ENCODE assay signal across 1 cellular context in the genomic region with DNA sequence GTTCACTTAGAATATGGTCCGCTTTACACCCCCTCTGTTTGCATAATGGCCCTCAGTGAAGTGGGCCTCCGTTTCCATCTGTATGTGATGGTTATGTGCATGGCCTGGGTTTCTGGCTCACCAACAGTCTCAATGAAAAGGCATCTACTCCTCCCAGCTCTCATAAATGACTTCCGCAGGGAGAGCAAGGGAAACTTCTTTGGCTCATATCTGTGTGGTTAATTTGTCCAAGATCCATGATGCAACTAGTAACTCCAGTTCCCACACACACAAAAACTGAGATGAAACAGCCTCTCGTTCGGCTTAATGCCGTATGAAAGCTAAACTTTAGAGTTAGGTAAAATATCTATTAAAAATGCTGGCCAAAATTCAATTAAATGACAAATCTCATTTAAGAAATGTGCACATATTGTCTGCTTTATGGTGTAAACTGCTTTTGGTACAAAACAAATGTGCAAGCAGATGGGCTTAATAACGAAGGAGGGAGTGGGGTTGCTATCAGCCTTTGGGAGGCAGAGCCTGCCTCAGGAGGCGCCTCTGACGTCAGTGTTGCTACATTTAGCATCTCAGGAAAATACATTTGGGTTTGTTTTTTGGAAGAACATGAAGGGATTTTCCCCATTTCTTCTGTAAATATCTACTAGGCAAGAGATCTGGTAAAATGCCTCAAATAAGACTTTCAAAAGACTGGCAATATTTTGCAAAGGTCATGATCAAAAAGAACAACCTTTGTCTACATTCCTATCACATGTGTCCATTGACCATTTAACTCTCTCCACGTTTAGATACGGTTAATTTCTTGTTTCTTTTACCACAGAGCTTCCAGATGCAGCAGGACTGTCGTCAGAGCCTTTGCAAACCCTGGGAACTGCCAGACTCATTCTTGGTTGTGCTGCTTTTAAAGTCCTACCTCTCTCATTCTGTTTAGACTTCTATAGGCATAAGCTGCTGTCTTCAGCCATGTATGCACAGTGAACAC.
TF ChIP-seq lines count a peak whose summit lies in the region.

No MANE protein-coding gene starts in this region.

TF ChIP-seq in SK-N-SH, 30 proteins besides CTCF, POLR2A, EP300 and RAD21:
- TF ChIP-seq GABPA (IDR thresholded peaks at IDR 0.05; ENCODE audit: low read depth) (no peak), TEAD4 (IDR thresholded peaks at IDR 0.05; ENCODE audit: borderline replicate concordance, insufficient read depth) (no peak), FOXM1 (IDR thresholded peaks at IDR 0.05; ENCODE audit: low read depth) (no peak), SIN3A (IDR thresholded peaks at IDR 0.05; ENCODE audit: borderline replicate concordance, low read depth, low read length) (no peak)
- TF ChIP-seq, protein P1, sequence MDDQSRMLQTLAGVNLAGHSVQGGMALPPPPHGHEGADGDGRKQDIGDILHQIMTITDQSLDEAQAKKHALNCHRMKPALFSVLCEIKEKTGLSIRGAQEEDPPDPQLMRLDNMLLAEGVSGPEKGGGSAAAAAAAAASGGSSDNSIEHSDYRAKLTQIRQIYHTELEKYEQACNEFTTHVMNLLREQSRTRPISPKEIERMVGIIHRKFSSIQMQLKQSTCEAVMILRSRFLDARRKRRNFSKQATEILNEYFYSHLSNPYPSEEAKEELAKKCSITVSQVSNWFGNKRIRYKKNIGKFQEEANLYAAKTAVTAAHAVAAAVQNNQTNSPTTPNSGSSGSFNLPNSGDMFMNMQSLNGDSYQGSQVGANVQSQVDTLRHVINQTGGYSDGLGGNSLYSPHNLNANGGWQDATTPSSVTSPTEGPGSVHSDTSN (IDR thresholded peaks at IDR 0.05), result no peak
- TF ChIP-seq, protein P2, sequence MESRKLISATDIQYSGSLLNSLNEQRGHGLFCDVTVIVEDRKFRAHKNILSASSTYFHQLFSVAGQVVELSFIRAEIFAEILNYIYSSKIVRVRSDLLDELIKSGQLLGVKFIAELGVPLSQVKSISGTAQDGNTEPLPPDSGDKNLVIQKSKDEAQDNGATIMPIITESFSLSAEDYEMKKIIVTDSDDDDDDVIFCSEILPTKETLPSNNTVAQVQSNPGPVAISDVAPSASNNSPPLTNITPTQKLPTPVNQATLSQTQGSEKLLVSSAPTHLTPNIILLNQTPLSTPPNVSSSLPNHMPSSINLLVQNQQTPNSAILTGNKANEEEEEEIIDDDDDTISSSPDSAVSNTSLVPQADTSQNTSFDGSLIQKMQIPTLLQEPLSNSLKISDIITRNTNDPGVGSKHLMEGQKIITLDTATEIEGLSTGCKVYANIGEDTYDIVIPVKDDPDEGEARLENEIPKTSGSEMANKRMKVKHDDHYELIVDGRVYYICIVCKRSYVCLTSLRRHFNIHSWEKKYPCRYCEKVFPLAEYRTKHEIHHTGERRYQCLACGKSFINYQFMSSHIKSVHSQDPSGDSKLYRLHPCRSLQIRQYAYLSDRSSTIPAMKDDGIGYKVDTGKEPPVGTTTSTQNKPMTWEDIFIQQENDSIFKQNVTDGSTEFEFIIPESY (IDR thresholded peaks at IDR 0.05; ENCODE audit: borderline replicate concordance, low read depth), result no peak
